ENCODE assay signal across 1 cellular context in genomic region chr18:49487711-49488310, GRCh38.
TF ChIP-seq lines count a peak whose summit lies in the region.

No MANE protein-coding gene starts in this region.

TF ChIP-seq in IMR-90, 13 proteins besides CTCF, POLR2A, EP300 and RAD21:
- TF ChIP-seq, protein P1, sequence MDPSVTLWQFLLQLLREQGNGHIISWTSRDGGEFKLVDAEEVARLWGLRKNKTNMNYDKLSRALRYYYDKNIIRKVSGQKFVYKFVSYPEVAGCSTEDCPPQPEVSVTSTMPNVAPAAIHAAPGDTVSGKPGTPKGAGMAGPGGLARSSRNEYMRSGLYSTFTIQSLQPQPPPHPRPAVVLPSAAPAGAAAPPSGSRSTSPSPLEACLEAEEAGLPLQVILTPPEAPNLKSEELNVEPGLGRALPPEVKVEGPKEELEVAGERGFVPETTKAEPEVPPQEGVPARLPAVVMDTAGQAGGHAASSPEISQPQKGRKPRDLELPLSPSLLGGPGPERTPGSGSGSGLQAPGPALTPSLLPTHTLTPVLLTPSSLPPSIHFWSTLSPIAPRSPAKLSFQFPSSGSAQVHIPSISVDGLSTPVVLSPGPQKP (IDR thresholded peaks at IDR 0.05; ENCODE audit: borderline replicate concordance, low read depth, low read length) = no peak
- 0 out of 2 replicates have a peak, but pooled peaks have one; percentile 12 for TF ChIP-seq RFX5 (IDR thresholded peaks at IDR 0.05; ENCODE audit: low read depth, low read length)
